Comparison of ENCODE assay signal across 1 cellular context in the genomic region with DNA sequence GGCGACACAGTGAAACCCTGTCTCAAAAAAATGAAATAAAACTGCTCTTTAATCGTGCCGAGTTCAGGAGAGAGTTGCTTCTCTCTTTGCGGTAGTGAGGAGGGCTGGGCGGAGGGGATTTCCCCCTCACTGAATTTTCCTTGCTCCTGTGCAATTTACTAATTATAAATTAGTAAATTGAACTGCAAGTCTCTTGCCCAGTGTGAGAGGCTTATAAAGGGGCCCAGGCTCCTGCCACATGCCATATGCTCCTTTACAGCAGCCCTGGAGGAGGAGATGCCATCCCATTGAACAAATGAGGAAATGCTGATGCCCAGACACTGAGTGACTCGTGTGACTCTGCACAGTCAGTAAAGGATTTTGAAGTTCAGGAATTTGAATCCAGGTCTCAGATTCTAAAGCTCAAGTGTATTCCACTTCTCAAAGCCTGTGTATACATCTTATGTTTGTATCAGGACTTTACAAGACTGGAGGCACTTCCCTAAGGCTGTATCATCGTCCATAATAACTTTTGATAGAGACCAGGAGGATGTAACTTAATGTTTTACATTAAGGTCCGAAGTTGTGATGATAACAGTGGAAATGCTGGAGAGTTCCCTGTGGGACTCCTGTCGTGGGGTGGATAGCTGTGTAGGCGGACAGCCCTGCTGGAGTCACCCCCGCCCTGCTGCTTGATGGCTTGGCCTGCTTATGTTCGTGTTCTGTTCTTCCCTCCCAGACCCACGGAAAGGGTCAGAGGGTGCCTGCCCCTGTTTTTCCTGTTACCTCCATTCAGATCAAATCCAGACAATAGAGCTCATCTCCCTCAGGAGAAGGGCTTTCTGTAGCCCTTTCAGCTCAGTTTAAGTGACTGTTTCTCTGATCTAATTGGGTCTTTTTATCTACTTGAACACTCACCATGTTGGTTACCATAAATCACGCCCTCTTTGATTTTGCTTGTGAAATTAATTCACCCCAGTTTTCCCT.
TF ChIP-seq lines count a peak whose summit lies in the region.

No MANE protein-coding gene starts in this region.

TF ChIP-seq in GM23338, 12 proteins besides CTCF, POLR2A, EP300 and RAD21:
- TF ChIP-seq NANOG (IDR thresholded peaks at IDR 0.05; ENCODE audit: borderline replicate concordance) = no peak
- no peak for TF ChIP-seq ZNF331 (CRISPR knock-in tag; IDR thresholded peaks at IDR 0.05; ENCODE audit: low read depth)
- TF ChIP-seq, protein P1, sequence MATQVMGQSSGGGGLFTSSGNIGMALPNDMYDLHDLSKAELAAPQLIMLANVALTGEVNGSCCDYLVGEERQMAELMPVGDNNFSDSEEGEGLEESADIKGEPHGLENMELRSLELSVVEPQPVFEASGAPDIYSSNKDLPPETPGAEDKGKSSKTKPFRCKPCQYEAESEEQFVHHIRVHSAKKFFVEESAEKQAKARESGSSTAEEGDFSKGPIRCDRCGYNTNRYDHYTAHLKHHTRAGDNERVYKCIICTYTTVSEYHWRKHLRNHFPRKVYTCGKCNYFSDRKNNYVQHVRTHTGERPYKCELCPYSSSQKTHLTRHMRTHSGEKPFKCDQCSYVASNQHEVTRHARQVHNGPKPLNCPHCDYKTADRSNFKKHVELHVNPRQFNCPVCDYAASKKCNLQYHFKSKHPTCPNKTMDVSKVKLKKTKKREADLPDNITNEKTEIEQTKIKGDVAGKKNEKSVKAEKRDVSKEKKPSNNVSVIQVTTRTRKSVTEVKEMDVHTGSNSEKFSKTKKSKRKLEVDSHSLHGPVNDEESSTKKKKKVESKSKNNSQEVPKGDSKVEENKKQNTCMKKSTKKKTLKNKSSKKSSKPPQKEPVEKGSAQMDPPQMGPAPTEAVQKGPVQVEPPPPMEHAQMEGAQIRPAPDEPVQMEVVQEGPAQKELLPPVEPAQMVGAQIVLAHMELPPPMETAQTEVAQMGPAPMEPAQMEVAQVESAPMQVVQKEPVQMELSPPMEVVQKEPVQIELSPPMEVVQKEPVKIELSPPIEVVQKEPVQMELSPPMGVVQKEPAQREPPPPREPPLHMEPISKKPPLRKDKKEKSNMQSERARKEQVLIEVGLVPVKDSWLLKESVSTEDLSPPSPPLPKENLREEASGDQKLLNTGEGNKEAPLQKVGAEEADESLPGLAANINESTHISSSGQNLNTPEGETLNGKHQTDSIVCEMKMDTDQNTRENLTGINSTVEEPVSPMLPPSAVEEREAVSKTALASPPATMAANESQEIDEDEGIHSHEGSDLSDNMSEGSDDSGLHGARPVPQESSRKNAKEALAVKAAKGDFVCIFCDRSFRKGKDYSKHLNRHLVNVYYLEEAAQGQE (IDR thresholded peaks at IDR 0.05; ENCODE audit: unreplicated experiment) = no peak
- TF ChIP-seq POLR2AphosphoS5 (IDR thresholded peaks at IDR 0.05; ENCODE audit: low read depth) = no peak
- TF ChIP-seq STAT1 (IDR thresholded peaks at IDR 0.05; ENCODE audit: unreplicated experiment) = no peak
- no peak for TF ChIP-seq EZH2 (IDR thresholded peaks at IDR 0.05; ENCODE audit: low read depth, unreplicated experiment)
- no peak for TF ChIP-seq JUNB (IDR thresholded peaks at IDR 0.05; ENCODE audit: unreplicated experiment)
- no peak for TF ChIP-seq EZH2phosphoT487 (IDR thresholded peaks at IDR 0.05; ENCODE audit: unreplicated experiment)
- TF ChIP-seq, protein P2, sequence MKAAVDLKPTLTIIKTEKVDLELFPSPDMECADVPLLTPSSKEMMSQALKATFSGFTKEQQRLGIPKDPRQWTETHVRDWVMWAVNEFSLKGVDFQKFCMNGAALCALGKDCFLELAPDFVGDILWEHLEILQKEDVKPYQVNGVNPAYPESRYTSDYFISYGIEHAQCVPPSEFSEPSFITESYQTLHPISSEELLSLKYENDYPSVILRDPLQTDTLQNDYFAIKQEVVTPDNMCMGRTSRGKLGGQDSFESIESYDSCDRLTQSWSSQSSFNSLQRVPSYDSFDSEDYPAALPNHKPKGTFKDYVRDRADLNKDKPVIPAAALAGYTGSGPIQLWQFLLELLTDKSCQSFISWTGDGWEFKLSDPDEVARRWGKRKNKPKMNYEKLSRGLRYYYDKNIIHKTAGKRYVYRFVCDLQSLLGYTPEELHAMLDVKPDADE (IDR thresholded peaks at IDR 0.05) = no peak
- no peak for TF ChIP-seq CREB1 (CRISPR knock-in tag; IDR thresholded peaks at IDR 0.05; ENCODE audit: low read depth)
- TF ChIP-seq ZNF114 (CRISPR knock-in tag; IDR thresholded peaks at IDR 0.05) = no peak
- TF ChIP-seq, protein P3, sequence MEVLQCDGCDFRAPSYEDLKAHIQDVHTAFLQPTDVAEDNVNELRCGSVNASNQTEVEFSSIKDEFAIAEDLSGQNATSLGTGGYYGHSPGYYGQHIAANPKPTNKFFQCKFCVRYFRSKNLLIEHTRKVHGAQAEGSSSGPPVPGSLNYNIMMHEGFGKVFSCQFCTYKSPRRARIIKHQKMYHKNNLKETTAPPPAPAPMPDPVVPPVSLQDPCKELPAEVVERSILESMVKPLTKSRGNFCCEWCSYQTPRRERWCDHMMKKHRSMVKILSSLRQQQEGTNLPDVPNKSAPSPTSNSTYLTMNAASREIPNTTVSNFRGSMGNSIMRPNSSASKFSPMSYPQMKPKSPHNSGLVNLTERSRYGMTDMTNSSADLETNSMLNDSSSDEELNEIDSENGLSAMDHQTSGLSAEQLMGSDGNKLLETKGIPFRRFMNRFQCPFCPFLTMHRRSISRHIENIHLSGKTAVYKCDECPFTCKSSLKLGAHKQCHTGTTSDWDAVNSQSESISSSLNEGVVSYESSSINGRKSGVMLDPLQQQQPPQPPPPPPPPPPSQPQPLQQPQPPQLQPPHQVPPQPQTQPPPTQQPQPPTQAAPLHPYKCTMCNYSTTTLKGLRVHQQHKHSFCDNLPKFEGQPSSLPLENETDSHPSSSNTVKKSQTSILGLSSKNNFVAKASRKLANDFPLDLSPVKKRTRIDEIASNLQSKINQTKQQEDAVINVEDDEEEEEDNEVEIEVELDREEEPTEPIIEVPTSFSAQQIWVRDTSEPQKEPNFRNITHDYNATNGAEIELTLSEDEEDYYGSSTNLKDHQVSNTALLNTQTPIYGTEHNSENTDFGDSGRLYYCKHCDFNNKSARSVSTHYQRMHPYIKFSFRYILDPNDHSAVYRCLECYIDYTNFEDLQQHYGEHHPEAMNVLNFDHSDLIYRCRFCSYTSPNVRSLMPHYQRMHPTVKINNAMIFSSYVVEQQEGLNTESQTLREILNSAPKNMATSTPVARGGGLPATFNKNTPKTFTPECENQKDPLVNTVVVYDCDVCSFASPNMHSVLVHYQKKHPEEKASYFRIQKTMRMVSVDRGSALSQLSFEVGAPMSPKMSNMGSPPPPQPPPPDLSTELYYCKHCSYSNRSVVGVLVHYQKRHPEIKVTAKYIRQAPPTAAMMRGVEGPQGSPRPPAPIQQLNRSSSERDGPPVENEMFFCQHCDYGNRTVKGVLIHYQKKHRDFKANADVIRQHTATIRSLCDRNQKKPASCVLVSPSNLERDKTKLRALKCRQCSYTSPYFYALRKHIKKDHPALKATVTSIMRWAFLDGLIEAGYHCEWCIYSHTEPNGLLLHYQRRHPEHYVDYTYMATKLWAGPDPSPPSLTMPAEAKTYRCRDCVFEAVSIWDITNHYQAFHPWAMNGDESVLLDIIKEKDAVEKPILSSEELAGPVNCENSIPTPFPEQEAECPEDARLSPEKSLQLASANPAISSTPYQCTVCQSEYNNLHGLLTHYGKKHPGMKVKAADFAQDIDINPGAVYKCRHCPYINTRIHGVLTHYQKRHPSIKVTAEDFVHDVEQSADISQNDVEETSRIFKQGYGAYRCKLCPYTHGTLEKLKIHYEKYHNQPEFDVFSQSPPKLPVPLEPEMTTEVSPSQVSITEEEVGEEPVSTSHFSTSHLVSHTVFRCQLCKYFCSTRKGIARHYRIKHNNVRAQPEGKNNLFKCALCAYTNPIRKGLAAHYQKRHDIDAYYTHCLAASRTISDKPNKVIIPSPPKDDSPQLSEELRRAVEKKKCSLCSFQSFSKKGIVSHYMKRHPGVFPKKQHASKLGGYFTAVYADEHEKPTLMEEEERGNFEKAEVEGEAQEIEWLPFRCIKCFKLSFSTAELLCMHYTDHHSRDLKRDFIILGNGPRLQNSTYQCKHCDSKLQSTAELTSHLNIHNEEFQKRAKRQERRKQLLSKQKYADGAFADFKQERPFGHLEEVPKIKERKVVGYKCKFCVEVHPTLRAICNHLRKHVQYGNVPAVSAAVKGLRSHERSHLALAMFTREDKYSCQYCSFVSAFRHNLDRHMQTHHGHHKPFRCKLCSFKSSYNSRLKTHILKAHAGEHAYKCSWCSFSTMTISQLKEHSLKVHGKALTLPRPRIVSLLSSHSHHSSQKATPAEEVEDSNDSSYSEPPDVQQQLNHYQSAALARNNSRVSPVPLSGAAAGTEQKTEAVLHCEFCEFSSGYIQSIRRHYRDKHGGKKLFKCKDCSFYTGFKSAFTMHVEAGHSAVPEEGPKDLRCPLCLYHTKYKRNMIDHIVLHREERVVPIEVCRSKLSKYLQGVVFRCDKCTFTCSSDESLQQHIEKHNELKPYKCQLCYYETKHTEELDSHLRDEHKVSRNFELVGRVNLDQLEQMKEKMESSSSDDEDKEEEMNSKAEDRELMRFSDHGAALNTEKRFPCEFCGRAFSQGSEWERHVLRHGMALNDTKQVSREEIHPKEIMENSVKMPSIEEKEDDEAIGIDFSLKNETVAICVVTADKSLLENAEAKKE (CRISPR knock-in tag; IDR thresholded peaks at IDR 0.05) = no peak
